In the genomic region with DNA sequence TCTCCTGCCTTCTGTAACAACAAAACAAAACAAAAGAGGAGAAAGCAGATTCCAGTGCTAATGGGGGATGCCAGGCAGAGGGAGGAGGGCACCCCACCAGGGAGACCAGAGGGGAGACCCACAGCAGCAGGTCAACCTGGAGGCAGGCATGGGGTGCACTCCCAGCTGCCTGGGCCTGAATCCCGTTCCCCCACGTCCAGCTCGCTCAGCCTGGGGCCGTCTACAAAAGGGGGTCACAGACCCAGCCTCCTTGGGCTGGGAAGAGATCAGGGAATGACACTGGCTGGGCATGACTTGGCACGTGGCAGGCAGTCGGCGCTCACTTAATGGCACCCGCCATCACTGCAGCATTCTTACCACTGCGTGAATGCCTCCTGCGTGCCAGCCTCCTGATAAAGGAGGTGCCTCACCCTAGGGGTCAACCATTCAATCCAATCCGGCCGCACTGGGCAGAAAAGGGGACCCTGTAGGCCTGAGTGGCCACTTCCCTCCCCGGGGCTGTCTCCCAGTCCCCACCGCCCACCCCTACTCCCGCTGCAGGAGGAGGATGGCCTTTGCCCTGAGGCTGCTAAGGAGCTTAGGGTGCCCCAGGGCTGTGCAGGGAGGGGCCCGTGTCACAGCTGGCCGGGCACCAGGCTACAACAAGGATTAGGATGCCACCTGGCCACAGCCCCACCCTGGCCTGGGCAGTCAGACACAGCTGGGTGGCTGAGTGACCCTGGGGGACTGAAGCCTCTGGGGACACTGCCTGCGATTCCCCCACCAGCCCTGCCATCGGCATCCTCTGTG, we compare ENCODE assay signal across 8 cellular contexts.
DNase-seq lines count a peak whose midpoint lies in the region; ATAC-seq lines count a peak whose summit lies in the region.

No MANE protein-coding gene starts in this region.

- no peaks in the 10 kb centered on the region for H3K9me3 Mint-ChIP-seq in activated T-helper 17 cell treated with anti-CD3 and anti-CD28 coated beads, Interleukin-2, amount 50 U/mL, for 72 hours
- H3K9me3 Mint-ChIP-seq in naive thymus-derived CD8-positive, alpha-beta T cell = no peaks in the 10 kb centered on the region

- H3K27ac Mint-ChIP-seq in activated T-helper 17 cell treated with anti-CD3 and anti-CD28 coated beads, Interleukin-2, amount 50 U/mL, for 72 hours = no peak overlapping the region
- peak overlapping the region in 6 of 10 donors; percentile 37 to 69 (median 44) for H3K27ac Mint-ChIP-seq in naive thymus-derived CD8-positive, alpha-beta T cell

- H3K4me1 Mint-ChIP-seq in activated T-helper 17 cell treated with anti-CD3 and anti-CD28 coated beads, Interleukin-2, amount 50 U/mL, for 72 hours = peaks cover 22% of the 10 kb centered on the region
- H3K4me1 Mint-ChIP-seq in naive thymus-derived CD8-positive, alpha-beta T cell = peaks cover 23 to 40% (median 36%) of the 10 kb centered on the region in 4 donors

- no peaks in the 10 kb centered on the region for H3K27me3 Mint-ChIP-seq in activated T-helper 17 cell treated with anti-CD3 and anti-CD28 coated beads, Interleukin-2, amount 50 U/mL, for 72 hours
- H3K27me3 Mint-ChIP-seq in naive thymus-derived CD8-positive, alpha-beta T cell = no peaks in the 10 kb centered on the region

- H3K36me3 Mint-ChIP-seq in activated T-helper 17 cell treated with anti-CD3 and anti-CD28 coated beads, Interleukin-2, amount 50 U/mL, for 72 hours (ENCODE audit: low read depth) = peaks cover 51% of the 10 kb centered on the region
- H3K36me3 Mint-ChIP-seq in naive thymus-derived CD8-positive, alpha-beta T cell = peaks cover 5 to 44% (median 21%) of the 10 kb centered on the region in 3 donors

- peak; percentile 33 for ATAC-seq in GM18502 (IDR thresholded peaks at IDR 0.05; ENCODE audit: poor library complexity, unreplicated experiment)
- peak; percentile 37 for ATAC-seq in HG02642 (IDR thresholded peaks at IDR 0.05; ENCODE audit: poor library complexity, unreplicated experiment)
- ATAC-seq in activated T-helper 17 cell treated with anti-CD3 and anti-CD28 coated beads, Interleukin-2, amount 50 U/mL, for 72 hours (replicated peaks) = peak; percentile 29
- no peak for ATAC-seq in naive thymus-derived CD8-positive, alpha-beta T cell

- POLR2A ChIA-PET in naive thymus-derived CD8-positive, alpha-beta T cell (lab: Charles Lee) = no interaction called here

- no peak for DNase-seq in naive thymus-derived CD8-positive, alpha-beta T cell
- no peak for DNase-seq in inferior parietal cortex (ENCODE audit: extremely low spot score)
- DNase-seq in COR-L47 (lab: John Stamatoyannopoulos, UW) = no peak
- DNase-seq in NCI-H1092 treated with DMSO at 0.1 percent for 48 hours (lab: John Stamatoyannopoulos, UW) = no peak
- DNase-seq in SK-N-DZ (ENCODE audit: low spot score) = no peak

- H3K4me3 Mint-ChIP-seq in activated T-helper 17 cell treated with anti-CD3 and anti-CD28 coated beads, Interleukin-2, amount 50 U/mL, for 72 hours = peak overlapping the region; percentile 48
- no peak overlapping the region for H3K4me3 Mint-ChIP-seq in naive thymus-derived CD8-positive, alpha-beta T cell

Comparison
In these comparisons a context has a peak if more than half of its experiments do, and no peak if none do; other contexts are left out.
1. ATAC-seq: peak in GM18502 (single experiment), HG02642 (single experiment) and activated T-helper 17 cell treated with anti-CD3 and anti-CD28 coated beads, Interleukin-2, amount 50 U/mL, for 72 hours (single experiment); none in naive thymus-derived CD8-positive, alpha-beta T cell (0 of 2).